2 cellular contexts compared by ENCODE assay signal in genomic region chr3:141803538-141803937, GRCh38. TPM values are rescaled to one million over a fixed set of nuclear protein-coding genes. Genes with fewer than 3 reads are reported as not detected.
"Had no signal": no experiment of that assay in that cellular context is flagged by ENCODE, and none has a peak within 500 bp of the region (broad histone marks: within the 10 kb centered on the region; RNA-seq: fewer than 3 reads in every experiment).

No MANE protein-coding gene starts in this region.

RNA-seq across cellular contexts. Expression of gene GRK7, which starts 40.3 kb away (rescaled TPM):
- total RNA-seq: G401, GM12878 had no signal
- polyA plus RNA-seq: GM12878 had no signal
